ENCODE assay signal across 22 cellular contexts in the genomic region with DNA sequence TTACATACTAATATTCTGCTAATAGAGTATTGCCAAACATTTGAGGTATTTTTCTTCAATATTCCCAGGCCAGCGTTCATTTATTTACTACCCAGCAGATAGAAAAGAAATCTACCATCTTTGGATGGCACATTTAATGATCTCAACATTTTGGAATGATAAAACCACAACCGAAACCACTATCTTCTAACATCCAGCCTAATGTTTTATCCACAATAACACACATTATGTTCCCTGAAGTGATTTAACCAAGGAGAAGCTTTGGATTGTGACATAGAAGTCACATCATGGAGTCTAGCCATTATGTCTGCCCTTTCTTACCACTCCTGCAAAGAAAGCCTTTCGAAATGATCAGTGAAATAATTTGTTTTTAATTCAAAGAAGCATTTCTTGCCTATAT.
"Had no signal": no experiment of that assay in that cellular context is flagged by ENCODE, and none has a peak within 500 bp of the region (broad histone marks: within the 10 kb centered on the region; RNA-seq: fewer than 3 reads in every experiment).

No MANE protein-coding gene starts in this region.

- H3K27me3 ChIP-seq: gastrocnemius medialis, neutrophil, right atrium auricular region, sigmoid colon, stomach, transverse colon had no signal

- H3K27ac Mint-ChIP-seq: naive thymus-derived CD4-positive, alpha-beta T cell had no signal

- H3K4me3 ChIP-seq: gastrocnemius medialis, lung, right atrium auricular region, sigmoid colon, stomach, thoracic aorta, transverse colon had no signal

- H3K36me3 ChIP-seq: gastrocnemius medialis, neutrophil, right atrium auricular region, sigmoid colon, stomach, thoracic aorta, transverse colon had no signal

- H3K4me1 ChIP-seq: gastrocnemius medialis, right atrium auricular region, sigmoid colon, stomach, transverse colon had no signal

- DNase-seq: cortex of kidney; effector memory CD4-positive, alpha-beta T cell; gastrocnemius medialis; glutamatergic neuron; kidney; left colon; left ventricle myocardium superior; mesendoderm; naive thymus-derived CD4-positive, alpha-beta T cell; posterior cingulate gyrus; sigmoid colon; small intestine; stimulated activated CD4-positive, alpha-beta T cell treated with anti-CD3 and anti-CD28 coated beads, Interleukin-12 subunit alpha, Interleukin-12 subunit beta, amount 100 ng/mL, for 4 hours; stimulated activated naive CD4-positive, alpha-beta T cell; stomach; substantia nigra; transverse colon had no signal

- H3K36me3 Mint-ChIP-seq: naive thymus-derived CD4-positive, alpha-beta T cell had no signal

- H3K4me1 Mint-ChIP-seq: naive thymus-derived CD4-positive, alpha-beta T cell had no signal

- H3K4me3 Mint-ChIP-seq: naive thymus-derived CD4-positive, alpha-beta T cell had no signal

- H3K27ac ChIP-seq: gastrocnemius medialis, neutrophil, right atrium auricular region, sigmoid colon, stomach, thoracic aorta, transverse colon had no signal

- H3K9me3 ChIP-seq: gastrocnemius medialis, neutrophil, right atrium auricular region, sigmoid colon, thoracic aorta, transverse colon had no signal

- ATAC-seq: esophagus mucosa; gastrocnemius medialis; left colon; left ventricle myocardium superior; naive thymus-derived CD4-positive, alpha-beta T cell had no signal
